Comparison of ENCODE assay signal across 1 cellular context in genomic region chrX:44305921-44306320, GRCh38.
TF ChIP-seq lines count a peak whose summit lies in the region.

No MANE protein-coding gene starts in this region.

TF ChIP-seq in HCT116, 20 proteins besides CTCF, POLR2A, EP300 and RAD21:
- TF ChIP-seq, protein P1, sequence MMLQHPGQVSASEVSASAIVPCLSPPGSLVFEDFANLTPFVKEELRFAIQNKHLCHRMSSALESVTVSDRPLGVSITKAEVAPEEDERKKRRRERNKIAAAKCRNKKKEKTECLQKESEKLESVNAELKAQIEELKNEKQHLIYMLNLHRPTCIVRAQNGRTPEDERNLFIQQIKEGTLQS (IDR thresholded peaks at IDR 0.05) = no peak
- TF ChIP-seq EZH2 (IDR thresholded peaks at IDR 0.05) (no peak), EGR1 (IDR thresholded peaks at IDR 0.05; ENCODE audit: low read depth) (no peak), YY1 (IDR thresholded peaks at IDR 0.05; ENCODE audit: extremely low read depth, insufficient replicate concordance, low read depth, low read length) (no peak), JUND (IDR thresholded peaks at IDR 0.05) (no peak), SP1 (IDR thresholded peaks at IDR 0.05; ENCODE audit: low read depth) (no peak), ELF1 (IDR thresholded peaks at IDR 0.05; ENCODE audit: borderline replicate concordance, low read depth) (no peak)
